1 cellular context compared by ENCODE assay signal in genomic region chr10:89815049-89815853, GRCh38.
TF ChIP-seq lines count a peak whose summit lies in the region.

No MANE protein-coding gene starts in this region.

TF ChIP-seq in HepG2, 621 proteins besides CTCF, POLR2A, EP300 and RAD21 (continued from another document):
- TF ChIP-seq, protein P1, sequence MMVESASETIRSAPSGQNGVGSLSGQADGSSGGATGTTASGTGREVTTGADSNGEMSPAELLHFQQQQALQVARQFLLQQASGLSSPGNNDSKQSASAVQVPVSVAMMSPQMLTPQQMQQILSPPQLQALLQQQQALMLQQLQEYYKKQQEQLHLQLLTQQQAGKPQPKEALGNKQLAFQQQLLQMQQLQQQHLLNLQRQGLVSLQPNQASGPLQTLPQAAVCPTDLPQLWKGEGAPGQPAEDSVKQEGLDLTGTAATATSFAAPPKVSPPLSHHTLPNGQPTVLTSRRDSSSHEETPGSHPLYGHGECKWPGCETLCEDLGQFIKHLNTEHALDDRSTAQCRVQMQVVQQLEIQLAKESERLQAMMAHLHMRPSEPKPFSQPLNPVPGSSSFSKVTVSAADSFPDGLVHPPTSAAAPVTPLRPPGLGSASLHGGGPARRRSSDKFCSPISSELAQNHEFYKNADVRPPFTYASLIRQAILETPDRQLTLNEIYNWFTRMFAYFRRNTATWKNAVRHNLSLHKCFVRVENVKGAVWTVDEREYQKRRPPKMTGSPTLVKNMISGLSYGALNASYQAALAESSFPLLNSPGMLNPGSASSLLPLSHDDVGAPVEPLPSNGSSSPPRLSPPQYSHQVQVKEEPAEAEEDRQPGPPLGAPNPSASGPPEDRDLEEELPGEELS (CRISPR knock-in tag; IDR thresholded peaks at IDR 0.05): peak; percentile 16; the same call in 1 of the 2 replicates
- TF ChIP-seq, protein P2, sequence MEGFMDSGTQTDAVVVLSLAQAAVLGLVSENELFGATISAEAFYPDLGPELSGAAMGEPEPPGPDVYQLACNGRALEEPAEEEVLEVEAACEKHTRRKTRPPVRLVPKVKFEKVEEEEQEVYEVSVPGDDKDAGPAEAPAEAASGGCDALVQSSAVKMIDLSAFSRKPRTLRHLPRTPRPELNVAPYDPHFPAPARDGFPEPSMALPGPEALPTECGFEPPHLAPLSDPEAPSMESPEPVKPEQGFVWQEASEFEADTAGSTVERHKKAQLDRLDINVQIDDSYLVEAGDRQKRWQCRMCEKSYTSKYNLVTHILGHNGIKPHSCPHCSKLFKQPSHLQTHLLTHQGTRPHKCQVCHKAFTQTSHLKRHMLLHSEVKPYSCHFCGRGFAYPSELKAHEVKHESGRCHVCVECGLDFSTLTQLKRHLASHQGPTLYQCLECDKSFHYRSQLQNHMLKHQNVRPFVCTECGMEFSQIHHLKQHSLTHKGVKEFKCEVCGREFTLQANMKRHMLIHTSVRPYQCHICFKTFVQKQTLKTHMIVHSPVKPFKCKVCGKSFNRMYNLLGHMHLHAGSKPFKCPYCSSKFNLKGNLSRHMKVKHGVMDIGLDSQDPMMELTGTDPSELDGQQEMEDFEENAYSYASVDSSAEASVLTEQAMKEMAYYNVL (CRISPR knock-in tag; IDR thresholded peaks at IDR 0.05; ENCODE audit: borderline replicate concordance): 0 out of 2 replicates have a peak, but pooled peaks have one; percentile 7
- TF ChIP-seq ZMAT3 (CRISPR knock-in tag; conservative IDR thresholded peaks at IDR 0.05): no peak
